In the genomic region with DNA sequence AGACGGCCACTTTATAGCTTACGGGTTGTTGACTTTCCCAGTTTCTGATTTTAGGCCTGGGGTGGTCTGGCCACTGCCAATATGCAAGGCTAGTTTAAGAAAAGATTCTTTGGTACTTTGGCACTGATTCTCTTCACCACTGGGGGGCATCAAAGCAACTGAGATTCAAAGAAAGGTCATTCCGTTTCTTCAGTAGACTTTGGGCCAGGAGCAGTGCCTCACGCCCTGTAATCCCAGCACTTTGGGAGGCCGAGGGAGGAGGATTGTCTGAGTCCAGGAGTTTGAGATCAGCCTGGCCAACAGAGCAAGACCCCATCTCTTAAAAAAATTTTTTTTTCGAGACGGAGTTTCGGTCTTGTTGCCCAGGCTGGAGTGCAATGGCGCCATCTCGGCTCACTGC, we compare ENCODE assay signal across 8 cellular contexts. TPM values are rescaled to one million over a fixed set of nuclear protein-coding genes. Genes with fewer than 3 reads are reported as not detected.
DNase-seq lines count a peak whose midpoint lies in the region; ATAC-seq, FAIRE-seq and TF ChIP-seq lines count a peak whose summit lies in the region.

No MANE protein-coding gene starts in this region.

- intact Hi-C loops in CD8-positive, alpha-beta T cell (cut with DNase I, micrococcal nuclease), result loop anchor here in 1 of 2 experiments (1.0 to 10.0 kb wide), 3 partner anchors 147 to 362 kb away; a partner anchor contains a TSS

- CTCF ChIA-PET in CD8-positive, alpha-beta T cell (lab: Charles Lee), result interaction anchor here (0.7 to 2.5 kb wide), 12 partner anchors 10 to 362 kb away, joined by 3 to 9 read pairs (median 4); a partner anchor contains a TSS

- H3K27me3 ChIP-seq in CD8-positive, alpha-beta T cell (ENCODE audit: insufficient read depth, low read length), result no peaks in the 10 kb centered on the region

- H3K36me3 Mint-ChIP-seq in CD8-positive, alpha-beta T cell, result peaks cover 86% of the 10 kb centered on the region
- peaks cover 93% of the 10 kb centered on the region for H3K36me3 Mint-ChIP-seq in activated T-helper 17 cell treated with anti-CD3 and anti-CD28 coated beads, Interleukin-2, amount 50 U/mL, for 72 hours (ENCODE audit: low read depth)

- POLR2A ChIA-PET in CD8-positive, alpha-beta T cell (lab: Charles Lee), result no interaction called here

- H3K27ac Mint-ChIP-seq in CD8-positive, alpha-beta T cell, result no peak overlapping the region
- no peak overlapping the region for H3K27ac Mint-ChIP-seq in activated T-helper 17 cell treated with anti-CD3 and anti-CD28 coated beads, Interleukin-2, amount 50 U/mL, for 72 hours

- H3K4me3 ChIP-seq in CD8-positive, alpha-beta T cell (ENCODE audit: low read depth, low read length), result no peak overlapping the region
- H3K4me3 ChIP-seq in retinal pigment epithelial cell (ENCODE audit: low read length), result no peak overlapping the region

- no peaks in the 10 kb centered on the region for H3K9me3 Mint-ChIP-seq in CD8-positive, alpha-beta T cell
- no peaks in the 10 kb centered on the region for H3K9me3 Mint-ChIP-seq in activated T-helper 17 cell treated with anti-CD3 and anti-CD28 coated beads, Interleukin-2, amount 50 U/mL, for 72 hours

- no peak overlapping the region for H3K27ac ChIP-seq in CD8-positive, alpha-beta T cell (ENCODE audit: low read depth, low read length)
- H3K27ac ChIP-seq in VCaP, result no peak overlapping the region

- no peak for FAIRE-seq in H54 (lab: Jason Lieb, UNC)

- peak in 3 of 7 experiments; percentile 4 to 41 (median 29) for DNase-seq in CD8-positive, alpha-beta T cell
- DNase-seq in H54 (ENCODE audit: insufficient read length, low spot score), result peak; percentile 37
- DNase-seq in fibroblast of the conjunctiva (ENCODE audit: low read depth), result peak; percentile 14
- DNase-seq in retinal pigment epithelial cell (ENCODE audit: low read depth), result no peak

- no peaks in the 10 kb centered on the region for H3K27me3 Mint-ChIP-seq in CD8-positive, alpha-beta T cell (ENCODE audit: low read depth)
- H3K27me3 Mint-ChIP-seq in activated T-helper 17 cell treated with anti-CD3 and anti-CD28 coated beads, Interleukin-2, amount 50 U/mL, for 72 hours, result no peaks in the 10 kb centered on the region

- peak; percentile 42 for ATAC-seq in CD8-positive, alpha-beta T cell
- no peak for ATAC-seq in activated T-helper 17 cell treated with anti-CD3 and anti-CD28 coated beads, Interleukin-2, amount 50 U/mL, for 72 hours (replicated peaks)
- ATAC-seq in GM21619 (IDR thresholded peaks at IDR 0.05; ENCODE audit: unreplicated experiment), result no peak
- ATAC-seq in HG03565 (IDR thresholded peaks at IDR 0.05; ENCODE audit: unreplicated experiment), result no peak

- peak; percentile 33 for TF ChIP-seq CTCF in CD8-positive, alpha-beta T cell (IDR thresholded peaks at IDR 0.05)
- peak; percentile 75 for TF ChIP-seq CTCF in VCaP (conservative IDR thresholded peaks at IDR 0.05)
- peak; percentile 64 for TF ChIP-seq CTCF in retinal pigment epithelial cell (conservative IDR thresholded peaks at IDR 0.05; ENCODE audit: low read depth, low read length)

- no peak overlapping the region for H3K4me3 Mint-ChIP-seq in CD8-positive, alpha-beta T cell
- H3K4me3 Mint-ChIP-seq in activated T-helper 17 cell treated with anti-CD3 and anti-CD28 coated beads, Interleukin-2, amount 50 U/mL, for 72 hours, result no peak overlapping the region

- H3K4me1 Mint-ChIP-seq in CD8-positive, alpha-beta T cell (ENCODE audit: low read depth), result no peaks in the 10 kb centered on the region
- no peaks in the 10 kb centered on the region for H3K4me1 Mint-ChIP-seq in activated T-helper 17 cell treated with anti-CD3 and anti-CD28 coated beads, Interleukin-2, amount 50 U/mL, for 72 hours

- no peaks in the 10 kb centered on the region for H3K4me1 ChIP-seq in CD8-positive, alpha-beta T cell (ENCODE audit: insufficient read depth, low read length)

- no peak for TF ChIP-seq POLR2A in H54 (IDR thresholded peaks at IDR 0.05; ENCODE audit: low read depth, low read length)

- no peaks in the 10 kb centered on the region for H3K9me3 ChIP-seq in CD8-positive, alpha-beta T cell (ENCODE audit: low read length)

- H3K36me3 ChIP-seq in CD8-positive, alpha-beta T cell (ENCODE audit: insufficient read depth, low read length), result peaks cover 66% of the 10 kb centered on the region

RNA-seq across cellular contexts. Expression of a gene that starts 53.0 kb away (rescaled TPM):
- total RNA-seq in CD8-positive, alpha-beta T cell, result 10 to 100 TPM; 35.1 to 38.1 TPM
- 100 to 1,000 TPM; 121 to 139 TPM for total RNA-seq in activated T-helper 17 cell treated with anti-CD3 and anti-CD28 coated beads, Interleukin-2, amount 50 U/mL, for 72 hours

RNA-seq across cellular contexts. Expression of a gene that starts 53.1 kb away (rescaled TPM):
- total RNA-seq in CD8-positive, alpha-beta T cell, result 10 to 100 TPM in 1 of 2 experiments, 1 to 10 TPM in 1; 8.9 to 10.1 TPM
- total RNA-seq in activated T-helper 17 cell treated with anti-CD3 and anti-CD28 coated beads, Interleukin-2, amount 50 U/mL, for 72 hours, result 10 to 100 TPM; 19.7 to 20.2 TPM
